Comparison of ENCODE assay signal across 3 cellular contexts in genomic region chr20:19679931-19680330, GRCh38.
A peak's percentile ranks its signal among the peaks of the same experiment; 100 is the strongest.
TF ChIP-seq lines count a peak whose summit lies in the region.

No MANE protein-coding gene starts in this region.

TF ChIP-seq in HEK293, 187 proteins besides CTCF, POLR2A, EP300 and RAD21:
- TF ChIP-seq ZNF558 (tag by site-specific recombination; IDR thresholded peaks at IDR 0.05): no peak
- TF ChIP-seq ZSCAN4 (tag by site-specific recombination; IDR thresholded peaks at IDR 0.05): peak; percentile 87
- TF ChIP-seq ZNF624 (tag by site-specific recombination; IDR thresholded peaks at IDR 0.05): no peak

TF ChIP-seq in IMR-90, 13 proteins besides CTCF, POLR2A, EP300 and RAD21:
- TF ChIP-seq MXI1 (IDR thresholded peaks at IDR 0.05; ENCODE audit: borderline replicate concordance, low read depth, low read length) (no peak), FOS (IDR thresholded peaks at IDR 0.05; ENCODE audit: low read depth, low read length) (no peak), NFE2L2 (IDR thresholded peaks at IDR 0.05; ENCODE audit: low read depth, low read length) (no peak), MAZ (IDR thresholded peaks at IDR 0.05; ENCODE audit: borderline replicate concordance, low read depth, low read length) (no peak), RFX5 (IDR thresholded peaks at IDR 0.05; ENCODE audit: low read depth, low read length) (no peak), CHD1 (IDR thresholded peaks at IDR 0.05; ENCODE audit: low read depth, low read length) (no peak), RCOR1 (IDR thresholded peaks at IDR 0.05; ENCODE audit: insufficient replicate concordance, low read length) (no peak), SMC3 (IDR thresholded peaks at IDR 0.05; ENCODE audit: low read depth, low read length) (no peak), USF2 (IDR thresholded peaks at IDR 0.05; ENCODE audit: low read depth, low read length) (no peak), CEBPB (IDR thresholded peaks at IDR 0.05; ENCODE audit: low read depth, low read length) (no peak), BHLHE40 (IDR thresholded peaks at IDR 0.05; ENCODE audit: low read depth, low read length) (no peak), MAFK (IDR thresholded peaks at IDR 0.05; ENCODE audit: low read depth, low read length) (no peak), ELK1 (IDR thresholded peaks at IDR 0.05; ENCODE audit: borderline replicate concordance, low read depth, low read length) (no peak)

TF ChIP-seq in H1, 55 proteins besides CTCF, POLR2A, EP300 and RAD21:
- TF ChIP-seq EZH2 (IDR thresholded peaks at IDR 0.05; ENCODE audit: low read depth, low read length, severe bottlenecking): no peak
- no peak for TF ChIP-seq SAP30 (IDR thresholded peaks at IDR 0.05; ENCODE audit: insufficient read depth, insufficient replicate concordance, low read length)
- no peak for TF ChIP-seq GTF2F1 (IDR thresholded peaks at IDR 0.05; ENCODE audit: borderline replicate concordance, low read depth, low read length)
- no peak for TF ChIP-seq CTBP2 (IDR thresholded peaks at IDR 0.05; ENCODE audit: borderline replicate concordance, insufficient read depth, insufficient read length, low read length)
